Comparison of ENCODE assay signal across 9 cellular contexts in genomic region chr11:94473177-94473799, GRCh38. TPM values are rescaled to one million over a fixed set of nuclear protein-coding genes. Genes with fewer than 3 reads are reported as not detected.
DNase-seq lines count a peak whose midpoint lies in the region; ATAC-seq and TF ChIP-seq lines count a peak whose summit lies in the region.
"Had no signal": no experiment of that assay in that cellular context is flagged by ENCODE, and none has a peak within 500 bp of the region (broad histone marks: within the 10 kb centered on the region; RNA-seq: fewer than 3 reads in every experiment).

No MANE protein-coding gene starts in this region.

- H3K4me3 ChIP-seq in neutrophil (ENCODE audit: low read depth in 1 of 2, low read length in 1 of 2) = no peak overlapping the region

- H3K4me1 ChIP-seq in neutrophil (ENCODE audit: control insufficient read depth in 1 of 2, insufficient read depth in 1 of 2, low read depth in 1 of 2, low read length in 1 of 2) = peaks cover 0 to 8% of the 10 kb centered on the region in 2 experiments

- no peak overlapping the region for H3K4me3 Mint-ChIP-seq in activated CD4-positive, alpha-beta T cell treated with anti-CD3 and anti-CD28 coated beads, Interleukin-2, amount 10 ng/mL, durations not matched to agents 7 days and 5 days

- peaks cover 49% of the 10 kb centered on the region for H3K36me3 Mint-ChIP-seq in activated CD4-positive, alpha-beta T cell treated with anti-CD3 and anti-CD28 coated beads, Interleukin-2, amount 10 ng/mL, durations not matched to agents 7 days and 5 days (ENCODE audit: low read depth)

- ATAC-seq in HG03060 (IDR thresholded peaks at IDR 0.05; ENCODE audit: low read depth, unreplicated experiment) = peak; percentile 76

- DNase-seq in activated CD4-positive, alpha-beta T cell treated with anti-CD3 and anti-CD28 coated beads, Interleukin-2, amount 10 ng/mL, durations not matched to agents 7 days and 5 days = peak; percentile 74
- DNase-seq in activated CD4-positive, alpha-beta T cell treated with anti-CD3 and anti-CD28 coated beads for 1 hour = no peak
- DNase-seq in SKM-1 treated with dmso at 0.1 percent for 144 hours (lab: John Stamatoyannopoulos, UW; ENCODE audit: unreplicated experiment) (peak; percentile 79), NCI-H1694 treated with DMSO at 0.1 percent for 48 hours (lab: John Stamatoyannopoulos, UW) (no peak), amygdala (lab: John Stamatoyannopoulos, UW) (no peak), NCI-H2107 treated with DMSO at 0.1 percent for 48 hours (lab: John Stamatoyannopoulos, UW; ENCODE audit: unreplicated experiment) (no peak)

- H3K27ac ChIP-seq in neutrophil = peak overlapping the region; percentile 39

- no peaks in the 10 kb centered on the region for H3K9me3 Mint-ChIP-seq in activated CD4-positive, alpha-beta T cell treated with anti-CD3 and anti-CD28 coated beads, Interleukin-2, amount 10 ng/mL, durations not matched to agents 7 days and 5 days

- H3K27me3 Mint-ChIP-seq in activated CD4-positive, alpha-beta T cell treated with anti-CD3 and anti-CD28 coated beads, Interleukin-2, amount 10 ng/mL, durations not matched to agents 7 days and 5 days = no peaks in the 10 kb centered on the region

- peaks cover 28% of the 10 kb centered on the region for H3K4me1 Mint-ChIP-seq in activated CD4-positive, alpha-beta T cell treated with anti-CD3 and anti-CD28 coated beads, Interleukin-2, amount 10 ng/mL, durations not matched to agents 7 days and 5 days

- no peaks in the 10 kb centered on the region for H3K9me3 ChIP-seq in neutrophil

- POLR2A ChIA-PET in activated CD4-positive, alpha-beta T cell treated with anti-CD3 and anti-CD28 coated beads, Interleukin-2, amount 10 ng/mL, durations not matched to agents 7 days and 5 days (lab: Charles Lee) = no interaction called here

- H3K27ac Mint-ChIP-seq in activated CD4-positive, alpha-beta T cell treated with anti-CD3 and anti-CD28 coated beads, Interleukin-2, amount 10 ng/mL, durations not matched to agents 7 days and 5 days = peak overlapping the region; percentile 56

- H3K27me3 ChIP-seq in neutrophil = no peaks in the 10 kb centered on the region

- CTCF ChIA-PET in activated CD4-positive, alpha-beta T cell treated with anti-CD3 and anti-CD28 coated beads, Interleukin-2, amount 10 ng/mL, durations not matched to agents 7 days and 5 days (lab: Charles Lee) = no interaction called here

- no peak for TF ChIP-seq CTCF in neutrophil (IDR thresholded peaks at IDR 0.05)

- peaks cover 44% of the 10 kb centered on the region for H3K36me3 ChIP-seq in neutrophil

RNA-seq across cellular contexts. Expression of gene MRE11, which starts 20.4 kb away (rescaled TPM):
- 10 to 100 TPM; 38.4 to 44.2 TPM for total RNA-seq in activated CD4-positive, alpha-beta T cell treated with anti-CD3 and anti-CD28 coated beads, Interleukin-2, amount 10 ng/mL, durations not matched to agents 7 days and 5 days

RNA-seq across cellular contexts. Expression of gene ANKRD49, which starts 20.5 kb away (rescaled TPM):
- total RNA-seq in activated CD4-positive, alpha-beta T cell treated with anti-CD3 and anti-CD28 coated beads, Interleukin-2, amount 10 ng/mL, durations not matched to agents 7 days and 5 days = 10 to 100 TPM; 30.3 to 36.8 TPM

RNA-seq across cellular contexts. Expression of gene C11orf97, which starts 39.0 kb away (rescaled TPM):
- not detected for total RNA-seq in activated CD4-positive, alpha-beta T cell treated with anti-CD3 and anti-CD28 coated beads, Interleukin-2, amount 10 ng/mL, durations not matched to agents 7 days and 5 days
- total RNA-seq: SK-MEL-5 had no signal

Comparison
In these comparisons a context has a peak if more than half of its experiments do, and no peak if none do; other contexts are left out.
1. DNase-seq: peak in activated CD4-positive, alpha-beta T cell treated with anti-CD3 and anti-CD28 coated beads, Interleukin-2, amount 10 ng/mL, durations not matched to agents 7 days and 5 days (single experiment) and SKM-1 treated with dmso at 0.1 percent for 144 hours (single experiment); none in activated CD4-positive, alpha-beta T cell treated with anti-CD3 and anti-CD28 coated beads for 1 hour (single experiment), NCI-H1694 treated with DMSO at 0.1 percent for 48 hours (single experiment), amygdala (0 of 56) and NCI-H2107 treated with DMSO at 0.1 percent for 48 hours (single experiment).